ENCODE assay signal across 10 cellular contexts in the genomic region with DNA sequence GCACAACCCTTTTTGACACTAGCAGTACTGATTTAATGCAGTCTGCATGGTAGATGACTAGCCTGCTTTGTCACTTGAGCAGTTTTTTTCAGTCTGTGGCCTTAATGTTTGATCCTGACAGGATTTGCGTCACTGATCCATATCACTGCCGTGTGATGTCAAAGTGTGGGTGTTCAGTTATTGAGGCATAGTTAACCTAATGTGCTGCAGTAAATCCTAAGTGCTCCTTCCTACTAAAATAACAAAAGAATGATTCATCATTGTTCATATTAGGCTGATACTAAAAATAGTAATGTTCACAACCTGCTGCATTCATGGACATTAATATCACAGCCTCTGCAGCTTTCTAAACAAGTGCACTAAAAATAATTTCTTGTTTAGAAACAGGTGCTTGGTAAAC.
A peak's percentile ranks its signal among the peaks of the same experiment; 100 is the strongest.
DNase-seq lines count a peak whose midpoint lies in the region.
"Had no signal": no experiment of that assay in that cellular context is flagged by ENCODE, and none has a peak within 500 bp of the region (broad histone marks: within the 10 kb centered on the region; RNA-seq: fewer than 3 reads in every experiment).

No MANE protein-coding gene starts in this region.

- H3K9ac ChIP-seq in BLaER1 treated with 17β-estradiol and CSF1 and Interleukin-3, amounts not matched to agents 10 nM and 100 nM, result no peak overlapping the region

- peaks cover 0 to 3% (median 0%) of the 10 kb centered on the region in 11 experiments; a peak in 1 of 22 replicates for H4K20me1 ChIP-seq in BLaER1 treated with 17β-estradiol and CSF1 and Interleukin-3, amounts not matched to agents 10 nM and 100 nM

- no peak overlapping the region for H3K27ac ChIP-seq in BLaER1 treated with 17β-estradiol and CSF1 and Interleukin-3, amounts not matched to agents 10 nM and 100 nM
- H3K27ac ChIP-seq in epithelial cell of prostate, result peak overlapping the region; percentile 75

- peaks cover 2% of the 10 kb centered on the region for H3K4me1 Mint-ChIP-seq in activated CD4-positive, alpha-beta memory T cell treated with anti-CD3 and anti-CD28 coated beads, Interleukin-2, amount 10 ng/mL, durations not matched to agents 7 days and 5 days
- peaks cover 13% of the 10 kb centered on the region for H3K4me1 Mint-ChIP-seq in activated CD4-positive, alpha-beta T cell treated with anti-CD3 and anti-CD28 coated beads, Interleukin-2, amount 10 ng/mL, durations not matched to agents 24 days and 14 days

- intact Hi-C loops in activated CD4-positive, alpha-beta T cell treated with anti-CD3 and anti-CD28 coated beads, Interleukin-2, amount 10 ng/mL, durations not matched to agents 24 days and 14 days (cut with micrococcal nuclease), result no loop called here

- H3K27ac Mint-ChIP-seq in activated CD4-positive, alpha-beta memory T cell treated with anti-CD3 and anti-CD28 coated beads, Interleukin-2, amount 10 ng/mL, durations not matched to agents 7 days and 5 days, result no peak overlapping the region
- no peak overlapping the region for H3K27ac Mint-ChIP-seq in activated CD4-positive, alpha-beta T cell treated with anti-CD3 and anti-CD28 coated beads, Interleukin-2, amount 10 ng/mL, durations not matched to agents 24 days and 14 days
- H3K27ac Mint-ChIP-seq: activated naive CD4-positive, alpha-beta T cell treated with anti-CD3 and anti-CD28 coated beads, Interleukin-2, amount 50 U/mL, for 72 hours had no signal

- peak overlapping the region in 6 of 11 experiments; percentile 1 to 42 (median 24); a peak in 10 of 22 replicates for H3K4me2 ChIP-seq in BLaER1 treated with 17β-estradiol and CSF1 and Interleukin-3, amounts not matched to agents 10 nM and 100 nM

- H3K9me3 ChIP-seq in BLaER1 treated with 17β-estradiol and CSF1 and Interleukin-3, amounts not matched to agents 10 nM and 100 nM (replicated peaks in 1 of 11), result no peaks in the 10 kb centered on the region

- CTCF ChIA-PET in activated CD4-positive, alpha-beta memory T cell treated with anti-CD3 and anti-CD28 coated beads, Interleukin-2, amount 10 ng/mL, durations not matched to agents 7 days and 5 days (lab: Charles Lee), result no interaction called here

- no peaks in the 10 kb centered on the region for H3K9me3 Mint-ChIP-seq in activated CD4-positive, alpha-beta memory T cell treated with anti-CD3 and anti-CD28 coated beads, Interleukin-2, amount 10 ng/mL, durations not matched to agents 7 days and 5 days
- H3K9me3 Mint-ChIP-seq in activated CD4-positive, alpha-beta T cell treated with anti-CD3 and anti-CD28 coated beads, Interleukin-2, amount 10 ng/mL, durations not matched to agents 24 days and 14 days, result no peaks in the 10 kb centered on the region
- H3K9me3 Mint-ChIP-seq: activated naive CD4-positive, alpha-beta T cell treated with anti-CD3 and anti-CD28 coated beads, Interleukin-2, amount 50 U/mL, for 72 hours had no signal

- H3K36me3 ChIP-seq in BLaER1 treated with 17β-estradiol and CSF1 and Interleukin-3, amounts not matched to agents 10 nM and 100 nM, result peaks cover 0 to 3% (median 0%) of the 10 kb centered on the region in 11 experiments; a peak in 1 of 22 replicates

- H3K36me3 Mint-ChIP-seq in activated CD4-positive, alpha-beta memory T cell treated with anti-CD3 and anti-CD28 coated beads, Interleukin-2, amount 10 ng/mL, durations not matched to agents 7 days and 5 days (ENCODE audit: low read depth), result no peaks in the 10 kb centered on the region
- H3K36me3 Mint-ChIP-seq in activated CD4-positive, alpha-beta T cell treated with anti-CD3 and anti-CD28 coated beads, Interleukin-2, amount 10 ng/mL, durations not matched to agents 24 days and 14 days (ENCODE audit: low read depth), result peaks cover 2% of the 10 kb centered on the region
- H3K36me3 Mint-ChIP-seq: activated naive CD4-positive, alpha-beta T cell treated with anti-CD3 and anti-CD28 coated beads, Interleukin-2, amount 50 U/mL, for 72 hours had no signal

- H3K4me1 ChIP-seq in BLaER1 treated with 17β-estradiol and CSF1 and Interleukin-3, amounts not matched to agents 10 nM and 100 nM, result peaks cover 20 to 34% (median 29%) of the 10 kb centered on the region in 10 experiments

- H3K4me3 Mint-ChIP-seq in activated CD4-positive, alpha-beta memory T cell treated with anti-CD3 and anti-CD28 coated beads, Interleukin-2, amount 10 ng/mL, durations not matched to agents 7 days and 5 days, result no peak overlapping the region
- H3K4me3 Mint-ChIP-seq in activated CD4-positive, alpha-beta T cell treated with anti-CD3 and anti-CD28 coated beads, Interleukin-2, amount 10 ng/mL, durations not matched to agents 24 days and 14 days, result no peak overlapping the region

- no peaks in the 10 kb centered on the region for H3K27me3 ChIP-seq in BLaER1 treated with 17β-estradiol and CSF1 and Interleukin-3, amounts not matched to agents 10 nM and 100 nM

- no peaks in the 10 kb centered on the region for H3K27me3 Mint-ChIP-seq in activated CD4-positive, alpha-beta memory T cell treated with anti-CD3 and anti-CD28 coated beads, Interleukin-2, amount 10 ng/mL, durations not matched to agents 7 days and 5 days
- no peaks in the 10 kb centered on the region for H3K27me3 Mint-ChIP-seq in activated CD4-positive, alpha-beta T cell treated with anti-CD3 and anti-CD28 coated beads, Interleukin-2, amount 10 ng/mL, durations not matched to agents 24 days and 14 days

- POLR2A ChIA-PET in activated CD4-positive, alpha-beta memory T cell treated with anti-CD3 and anti-CD28 coated beads, Interleukin-2, amount 10 ng/mL, durations not matched to agents 7 days and 5 days (lab: Charles Lee), result no interaction called here

- no peak overlapping the region for H3K4me3 ChIP-seq in BLaER1 treated with 17β-estradiol and CSF1 and Interleukin-3, amounts not matched to agents 10 nM and 100 nM

- peak; percentile 3 for DNase-seq in NCI-H2196 treated with DMSO at 0.1 percent for 48 hours (lab: John Stamatoyannopoulos, UW; ENCODE audit: unreplicated experiment)
- peak; percentile 80 for DNase-seq in epithelial cell of prostate (ENCODE audit: low read depth, low spot score)
- DNase-seq in non-pigmented ciliary epithelial cell (ENCODE audit: low read depth), result peak; percentile 97
- DNase-seq in activated CD4-positive, alpha-beta memory T cell treated with anti-CD3 and anti-CD28 coated beads, Interleukin-2, amount 10 ng/mL, durations not matched to agents 7 days and 5 days, result no peak
- no peak for DNase-seq in activated CD4-positive, alpha-beta T cell treated with anti-CD3 and anti-CD28 coated beads, Interleukin-2, amount 10 ng/mL, durations not matched to agents 24 days and 14 days
- DNase-seq in NCI-H510A treated with DMSO at 0.1 percent for 48 hours (lab: John Stamatoyannopoulos, UW), result no peak
- DNase-seq in mesenteric fat pad (ENCODE audit: low spot score), result no peak
- DNase-seq: MV-4-11 had no signal

Comparison
In these comparisons a context has a peak if more than half of its experiments do, and no peak if none do; other contexts are left out.
1. DNase-seq: peak in NCI-H2196 treated with DMSO at 0.1 percent for 48 hours (single experiment), epithelial cell of prostate (single experiment) and non-pigmented ciliary epithelial cell (single experiment); none in activated CD4-positive, alpha-beta memory T cell treated with anti-CD3 and anti-CD28 coated beads, Interleukin-2, amount 10 ng/mL, durations not matched to agents 7 days and 5 days (single experiment), activated CD4-positive, alpha-beta T cell treated with anti-CD3 and anti-CD28 coated beads, Interleukin-2, amount 10 ng/mL, durations not matched to agents 24 days and 14 days (single experiment), NCI-H510A treated with DMSO at 0.1 percent for 48 hours (single experiment) and mesenteric fat pad (single experiment).